ENCODE assay signal across 9 cellular contexts in genomic region chr11:58574851-58575250, GRCh38. TPM values are rescaled to one million over a fixed set of nuclear protein-coding genes. Genes with fewer than 3 reads are reported as not detected.
DNase-seq lines count a peak whose midpoint lies in the region; ATAC-seq and TF ChIP-seq lines count a peak whose summit lies in the region.
"Had no signal": no experiment of that assay in that cellular context is flagged by ENCODE, and none has a peak within 500 bp of the region (broad histone marks: within the 10 kb centered on the region; RNA-seq: fewer than 3 reads in every experiment).

No MANE protein-coding gene starts in this region.

- intact Hi-C loops in activated CD4-positive, alpha-beta memory T cell treated with anti-CD3 and anti-CD28 coated beads for 36 hours (cut with micrococcal nuclease) = loop anchor here (5.0 kb wide), 4 partner anchors 152 to 1248 kb away; partner anchors contain the start of gene OSBP

- TF ChIP-seq CTCF in foreskin fibroblast (IDR thresholded peaks at IDR 0.05; ENCODE audit: low read depth, low read length) = no peak

- POLR2A ChIA-PET in activated CD4-positive, alpha-beta memory T cell treated with anti-CD3 and anti-CD28 coated beads for 36 hours (lab: Charles Lee) = interaction anchor here (1.6 to 3.6 kb wide), 2 partner anchors 23 to 49 kb away, joined by 4 to 20 read pairs; no protein-coding TSS in a partner anchor

- DNase-seq in T-helper 2 cell treated with Interferon-gamma antibody and Interleukin-4, amounts not matched to agents 5 μg/mL and 100 μg/mL, for 36 hours (ENCODE audit: low spot score) = no peak
- DNase-seq in T-helper 2 cell = no peak
- DNase-seq in activated CD4-positive, alpha-beta memory T cell treated with anti-CD3 and anti-CD28 coated beads for 36 hours = no peak
- DNase-seq in foreskin fibroblast = peak; percentile 83 to 90
- DNase-seq in superior temporal gyrus (ENCODE audit: extremely low spot score) = peak; percentile 34
- no peak for DNase-seq in cerebellum (ENCODE audit: low spot score)
- no peak for DNase-seq in NAMALWA (ENCODE audit: low spot score)
- DNase-seq: NCI-H1092 had no signal

- H3K27ac Mint-ChIP-seq in T-helper 2 cell treated with Interferon-gamma antibody and Interleukin-4, amounts not matched to agents 5 μg/mL and 100 μg/mL, for 36 hours = peak overlapping the region; percentile 100
- peak overlapping the region; percentile 100 for H3K27ac Mint-ChIP-seq in activated CD4-positive, alpha-beta memory T cell treated with anti-CD3 and anti-CD28 coated beads for 36 hours

- peak overlapping the region; percentile 90 for H3K4me3 Mint-ChIP-seq in T-helper 2 cell treated with Interferon-gamma antibody and Interleukin-4, amounts not matched to agents 5 μg/mL and 100 μg/mL, for 36 hours
- peak overlapping the region; percentile 87 for H3K4me3 Mint-ChIP-seq in activated CD4-positive, alpha-beta memory T cell treated with anti-CD3 and anti-CD28 coated beads for 36 hours

- H3K4me1 Mint-ChIP-seq in T-helper 2 cell treated with Interferon-gamma antibody and Interleukin-4, amounts not matched to agents 5 μg/mL and 100 μg/mL, for 36 hours (ENCODE audit: low read depth) = peaks cover 34% of the 10 kb centered on the region
- peaks cover 35% of the 10 kb centered on the region for H3K4me1 Mint-ChIP-seq in activated CD4-positive, alpha-beta memory T cell treated with anti-CD3 and anti-CD28 coated beads for 36 hours (ENCODE audit: low read depth)

- no peak for ATAC-seq in GM21576 (IDR thresholded peaks at IDR 0.05; ENCODE audit: unreplicated experiment)

- CTCF ChIA-PET in activated CD4-positive, alpha-beta memory T cell treated with anti-CD3 and anti-CD28 coated beads for 36 hours (lab: Charles Lee) = interaction anchor here (1.0 to 2.5 kb wide), 5 partner anchors 15 to 102 kb away, joined by 3 to 21 read pairs (median 3); no protein-coding TSS in a partner anchor

- no peaks in the 10 kb centered on the region for H3K9me3 Mint-ChIP-seq in T-helper 2 cell treated with Interferon-gamma antibody and Interleukin-4, amounts not matched to agents 5 μg/mL and 100 μg/mL, for 36 hours
- no peaks in the 10 kb centered on the region for H3K9me3 Mint-ChIP-seq in activated CD4-positive, alpha-beta memory T cell treated with anti-CD3 and anti-CD28 coated beads for 36 hours

- H3K36me3 Mint-ChIP-seq in T-helper 2 cell treated with Interferon-gamma antibody and Interleukin-4, amounts not matched to agents 5 μg/mL and 100 μg/mL, for 36 hours (ENCODE audit: low read depth) = peaks cover 35% of the 10 kb centered on the region
- peaks cover 35% of the 10 kb centered on the region for H3K36me3 Mint-ChIP-seq in activated CD4-positive, alpha-beta memory T cell treated with anti-CD3 and anti-CD28 coated beads for 36 hours

- H3K4me3 ChIP-seq in foreskin fibroblast (ENCODE audit: low read depth in 1 of 2, low read length in 2 of 2) = peak overlapping the region in 1 of 2 donors; percentile 33

- H3K27me3 Mint-ChIP-seq in T-helper 2 cell treated with Interferon-gamma antibody and Interleukin-4, amounts not matched to agents 5 μg/mL and 100 μg/mL, for 36 hours (ENCODE audit: low read depth) = no peaks in the 10 kb centered on the region
- H3K27me3 Mint-ChIP-seq in activated CD4-positive, alpha-beta memory T cell treated with anti-CD3 and anti-CD28 coated beads for 36 hours = no peaks in the 10 kb centered on the region

RNA-seq across cellular contexts. Expression of gene LPXN, which starts 0.8 kb away (rescaled TPM):
- total RNA-seq in activated CD4-positive, alpha-beta memory T cell treated with anti-CD3 and anti-CD28 coated beads for 36 hours = 100 to 1,000 TPM; 108 TPM
- total RNA-seq in cerebellum = 4.5 TPM

RNA-seq across cellular contexts. Expression of gene ZFP91, which starts 4.0 kb away (rescaled TPM):
- 10 to 100 TPM; 34.9 to 36.1 TPM for total RNA-seq in activated CD4-positive, alpha-beta memory T cell treated with anti-CD3 and anti-CD28 coated beads for 36 hours
- 43.4 TPM for total RNA-seq in cerebellum

RNA-seq across cellular contexts. Expression of gene CNTF, which starts 47.6 kb away (rescaled TPM):
- total RNA-seq in activated CD4-positive, alpha-beta memory T cell treated with anti-CD3 and anti-CD28 coated beads for 36 hours = 1 to 10 TPM; 1.3 to 1.6 TPM
- total RNA-seq in cerebellum = 3.7 TPM

Comparison
In these comparisons a context has a peak if more than half of its experiments do, and no peak if none do; other contexts are left out.
1. DNase-seq: peak in foreskin fibroblast (2 of 2) and superior temporal gyrus (single experiment); none in T-helper 2 cell treated with Interferon-gamma antibody and Interleukin-4, amounts not matched to agents 5 μg/mL and 100 μg/mL, for 36 hours (single experiment), T-helper 2 cell (0 of 5), activated CD4-positive, alpha-beta memory T cell treated with anti-CD3 and anti-CD28 coated beads for 36 hours (single experiment), cerebellum (single experiment) and NAMALWA (single experiment).
2. RNA of gene LPXN, which starts 0.8 kb away (total RNA-seq): 108 TPM in activated CD4-positive, alpha-beta memory T cell treated with anti-CD3 and anti-CD28 coated beads for 36 hours; 4.5 TPM in cerebellum (single experiment); every median in the first group is over 10 times any median in the second.